Comparison of ENCODE assay signal across 13 cellular contexts in the genomic region with DNA sequence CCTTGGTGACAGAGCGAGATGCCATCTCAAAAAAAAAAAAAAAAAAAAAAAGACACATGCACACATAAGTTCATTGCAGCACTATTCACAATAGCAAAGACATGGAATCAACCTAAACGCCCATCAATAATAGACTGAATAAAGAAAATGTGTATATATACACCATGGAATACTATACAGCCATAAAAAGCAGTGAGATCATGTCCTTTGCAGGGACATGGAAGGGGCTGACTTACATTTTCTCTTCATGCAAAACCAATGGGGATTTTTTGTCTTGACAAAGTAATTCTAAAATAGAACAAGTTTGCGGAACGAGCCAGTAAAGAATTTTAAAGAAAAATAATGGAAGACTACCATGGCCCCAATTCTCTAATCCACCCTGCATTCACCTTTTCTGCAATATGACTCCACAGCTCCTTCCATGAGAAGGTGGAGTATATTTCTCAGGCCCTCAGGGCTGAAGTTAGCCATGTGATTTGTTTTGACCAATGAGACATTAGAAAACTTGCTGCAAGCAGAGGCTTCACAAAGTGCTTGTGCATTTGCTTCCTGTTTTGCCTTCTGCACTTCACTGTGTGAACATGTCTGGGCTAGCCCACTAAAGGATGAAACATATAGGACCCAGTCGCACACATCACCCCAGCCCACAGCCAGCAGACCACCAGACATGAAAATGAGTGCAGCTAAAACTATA.
DNase-seq lines count a peak whose midpoint lies in the region; ATAC-seq and TF ChIP-seq lines count a peak whose summit lies in the region.
"Had no signal": no experiment of that assay in that cellular context is flagged by ENCODE, and none has a peak within 500 bp of the region (broad histone marks: within the 10 kb centered on the region; RNA-seq: fewer than 3 reads in every experiment).

No MANE protein-coding gene starts in this region.

- H2BK15ac ChIP-seq in IMR-90 (ENCODE audit: low read depth, low read length), result no peak overlapping the region

- DNase-seq in NCI-H526 (lab: John Stamatoyannopoulos, UW), result peak; percentile 16 to 20
- no peak for DNase-seq in NCI-H526 treated with DMSO at 0.1 percent for 48 hours (lab: John Stamatoyannopoulos, UW)
- DNase-seq in IMR-90, result peak; percentile 31
- no peak for DNase-seq in SK-N-SH
- no peak for DNase-seq in osteoblast (ENCODE audit: insufficient read length, low spot score, missing footprints)
- no peak for DNase-seq in G401 (ENCODE audit: low spot score)
- DNase-seq in HuH-7 (ENCODE audit: low spot score), result no peak
- no peak for DNase-seq in sciatic nerve (ENCODE audit: low spot score)
- DNase-seq: activated CD4-positive, alpha-beta T cell treated with anti-CD3 and anti-CD28 coated beads, Interleukin-2, amount 10 ng/mL, durations not matched to agents 7 days and 5 days; MG63; naive thymus-derived CD4-positive, alpha-beta T cell; SHP77 had no signal

- no peak overlapping the region for H4K91ac ChIP-seq in IMR-90 (ENCODE audit: insufficient read depth, low read depth, low read length)

- H3K9me1 ChIP-seq in IMR-90 (ENCODE audit: insufficient read depth, low read length), result no peaks in the 10 kb centered on the region

- no peaks in the 10 kb centered on the region for H3K9me2 ChIP-seq in SK-N-SH

- H3K79me1 ChIP-seq in IMR-90 (ENCODE audit: low read depth in 1 of 2, low read length in 2 of 2), result no peaks in the 10 kb centered on the region

- no peak overlapping the region for H3K23ac ChIP-seq in IMR-90 (ENCODE audit: low read depth, low read length)

- POLR2A ChIA-PET in IMR-90 (lab: Charles Lee; ENCODE audit: unreplicated experiment), result no interaction called here
- POLR2A ChIA-PET in SK-N-SH (lab: Yijun Ruan, JAX), result no interaction called here

- H3K9ac ChIP-seq in IMR-90 (ENCODE audit: low read depth, low read length), result no peak overlapping the region
- no peak overlapping the region for H3K9ac ChIP-seq in SK-N-SH

- no peaks in the 10 kb centered on the region for H3F3A ChIP-seq in SK-N-SH (replicated peaks; ENCODE audit: insufficient read depth)

- TF ChIP-seq CTCF in IMR-90 (conservative IDR thresholded peaks at IDR 0.05; ENCODE audit: low read depth, low read length) (no peak), SK-N-SH (IDR thresholded peaks at IDR 0.05) (no peak), osteoblast (IDR thresholded peaks at IDR 0.05; ENCODE audit: extremely low read depth, low read depth, low read length) (no peak)

- no peak for TF ChIP-seq EP300 in SK-N-SH (IDR thresholded peaks at IDR 0.05; ENCODE audit: borderline replicate concordance in 1 of 2, low read depth in 1 of 2, low read length in 1 of 2)

- H3K27ac ChIP-seq in IMR-90 (ENCODE audit: insufficient read depth, low read length) (no peak overlapping the region), SK-N-SH (ENCODE audit: low read depth in 2 of 2, low read length in 1 of 2) (no peak overlapping the region), osteoblast (ENCODE audit: low read depth, low read length) (no peak overlapping the region)

- H4K5ac ChIP-seq in IMR-90 (ENCODE audit: low read depth, low read length), result 0 out of 2 replicates have a peak overlapping the region, but pooled peaks have one; percentile 12

- no peaks in the 10 kb centered on the region for H3K36me3 ChIP-seq in IMR-90 (ENCODE audit: control insufficient read depth, insufficient read depth, low read length)
- H3K36me3 ChIP-seq in SK-N-SH (replicated peaks in 1 of 2; ENCODE audit: control insufficient read depth in 1 of 2, insufficient read depth in 2 of 2, low read length in 1 of 2), result no peaks in the 10 kb centered on the region
- no peaks in the 10 kb centered on the region for H3K36me3 ChIP-seq in osteoblast (ENCODE audit: insufficient read depth, low read length)
- H3K36me3 ChIP-seq: MG63 had no signal

- peak overlapping the region; percentile 53 for H2BK5ac ChIP-seq in IMR-90 (ENCODE audit: low read depth, low read length, poor library complexity, severe bottlenecking)

- no peak overlapping the region for H3K4me3 ChIP-seq in IMR-90 (ENCODE audit: insufficient read depth, low read depth, low read length)
- no peak overlapping the region for H3K4me3 ChIP-seq in SK-N-SH (ENCODE audit: low read depth in 2 of 2, low read length in 1 of 2)
- H3K4me3 ChIP-seq in osteoblast (ENCODE audit: insufficient read depth, low read length), result no peak overlapping the region
- H3K4me3 ChIP-seq: MG63, smooth muscle cell had no signal

- no TSS peak for BruUV-seq in IMR-90 (replicated peaks; lab: Mats Ljungman, UMichigan)

- CTCF ChIA-PET in IMR-90 (lab: Yijun Ruan, JAX) (no interaction called here), SK-N-SH (lab: Yijun Ruan, JAX) (interaction anchor here (1.5 kb wide), 1 partner anchor 12 kb away, joined by 4 read pairs; no protein-coding TSS in a partner anchor)

- H2AFZ ChIP-seq in IMR-90 (replicated peaks; ENCODE audit: low read length, poor library complexity), result peak overlapping the region; percentile 61
- H2AFZ ChIP-seq in SK-N-SH (ENCODE audit: low read depth), result peak overlapping the region; percentile 39; the same call in 1 of the 2 replicates
- peak overlapping the region; percentile 59 for H2AFZ ChIP-seq in osteoblast (ENCODE audit: low read length)

- ATAC-seq in IMR-90 (ENCODE audit: low read depth), result no peak
- no peak for ATAC-seq in sciatic nerve
- ATAC-seq: naive thymus-derived CD4-positive, alpha-beta T cell had no signal

- H2BK20ac ChIP-seq in IMR-90 (ENCODE audit: low read depth, low read length), result peak overlapping the region; percentile 51; the same call in 1 of the 2 replicates

- H4K20me1 ChIP-seq in IMR-90 (ENCODE audit: insufficient read depth, low read length) (no peaks in the 10 kb centered on the region), SK-N-SH (ENCODE audit: insufficient read depth) (no peaks in the 10 kb centered on the region), osteoblast (ENCODE audit: insufficient read depth, low read length) (no peaks in the 10 kb centered on the region)

- H3K27me3 ChIP-seq in IMR-90 (ENCODE audit: control insufficient read depth, insufficient read depth, low read length), result peaks cover 1% of the 10 kb centered on the region; the same call in 1 of the 2 replicates
- no peaks in the 10 kb centered on the region for H3K27me3 ChIP-seq in SK-N-SH (ENCODE audit: insufficient read depth)
- peaks cover 5% of the 10 kb centered on the region for H3K27me3 ChIP-seq in osteoblast (ENCODE audit: insufficient read depth, low read length)
- H3K27me3 ChIP-seq: MG63 had no signal

- H3K9me3 ChIP-seq in IMR-90 (ENCODE audit: control insufficient read depth, insufficient read depth, low read length), result no peaks in the 10 kb centered on the region
- H3K9me3 ChIP-seq in SK-N-SH, result no peaks in the 10 kb centered on the region
- no peaks in the 10 kb centered on the region for H3K9me3 ChIP-seq in osteoblast (ENCODE audit: low read depth, low read length)
- H3K9me3 ChIP-seq: MG63 had no signal

- intact Hi-C loops in IMR-90 (cut with micrococcal nuclease) (no loop called here), sciatic nerve (cut with DNase I) (no loop called here)

- dilution Hi-C loops in IMR-90 (cut with HindIII; ENCODE audit: low sequenced_read_pairs, unreplicated experiment), result no loop called here

- TF ChIP-seq POLR2A in IMR-90 (IDR thresholded peaks at IDR 0.05; ENCODE audit: low read depth, low read length), result no peak

- peak overlapping the region; percentile 62; the same call in 1 of the 2 replicates for H2BK120ac ChIP-seq in IMR-90 (ENCODE audit: low read depth, low read length)

- H3K79me2 ChIP-seq in SK-N-SH (ENCODE audit: insufficient read depth) (no peaks in the 10 kb centered on the region), osteoblast (ENCODE audit: insufficient read depth, low read length) (no peaks in the 10 kb centered on the region)

- no peak overlapping the region for H3K56ac ChIP-seq in IMR-90 (ENCODE audit: extremely low read depth, insufficient read depth, low read length)

- peaks cover 2% of the 10 kb centered on the region; the same call in 1 of the 2 replicates for H3K4me1 ChIP-seq in IMR-90 (ENCODE audit: control insufficient read depth, insufficient read depth, low read length)
- no peaks in the 10 kb centered on the region for H3K4me1 ChIP-seq in SK-N-SH (ENCODE audit: control insufficient read depth in 1 of 2, insufficient read depth in 2 of 2, low read depth in 1 of 2, low read length in 1 of 2)
- no peaks in the 10 kb centered on the region for H3K4me1 ChIP-seq in osteoblast (ENCODE audit: insufficient read depth, low read length)

- peak overlapping the region; percentile 72 for H3K4ac ChIP-seq in IMR-90 (ENCODE audit: low read depth, low read length)

- no CpG with 5 or more reads among the region's 5 CpGs for WGBS in IMR-90 (ENCODE audit: extremely low coverage in 2 of 2, insufficient read length in 1 of 2), 2 experiments
- WGBS in SK-N-SH (ENCODE audit: low lambda C conversion rate), result 82% methylated on average over 5 of the region's 5 CpGs

- no peak overlapping the region for H2AK9ac ChIP-seq in IMR-90 (replicated peaks; ENCODE audit: low read depth, low read length, poor library complexity)

- no peak overlapping the region for H3K4me2 ChIP-seq in IMR-90 (ENCODE audit: low read depth, low read length)
- no peak overlapping the region for H3K4me2 ChIP-seq in SK-N-SH
- H3K4me2 ChIP-seq in osteoblast (ENCODE audit: insufficient read depth, low read length), result no peak overlapping the region
- H3K4me2 ChIP-seq: smooth muscle cell had no signal

- TF ChIP-seq RAD21 in IMR-90 (IDR thresholded peaks at IDR 0.05; ENCODE audit: low read length), result no peak
- TF ChIP-seq RAD21 in SK-N-SH (IDR thresholded peaks at IDR 0.05; ENCODE audit: low read length), result no peak

- in situ Hi-C loops in IMR-90 (cut with MboI; ENCODE audit: low sequenced_read_pairs), result no loop called here
- in situ Hi-C loops in G401 (cut with HindIII; ENCODE audit: low sequenced_read_pairs), result no loop called here

- peak overlapping the region in 1 of 2 experiments; percentile 72; a peak in 1 of 4 replicates for H4K8ac ChIP-seq in IMR-90 (ENCODE audit: low read depth in 2 of 2, low read length in 2 of 2)

- peak overlapping the region; percentile 79; the same call in 1 of the 2 replicates for H3K18ac ChIP-seq in IMR-90 (ENCODE audit: low read depth, low read length)

- peak overlapping the region; percentile 50; the same call in 1 of the 2 replicates for H3K14ac ChIP-seq in IMR-90 (replicated peaks; ENCODE audit: low read depth, low read length)

- H2AK5ac ChIP-seq in IMR-90 (ENCODE audit: low read depth, low read length), result no peak overlapping the region

TF ChIP-seq in IMR-90, 13 proteins besides CTCF, POLR2A, EP300 and RAD21 (continues in another document):
- no peak for TF ChIP-seq NFE2L2 (IDR thresholded peaks at IDR 0.05; ENCODE audit: low read depth, low read length)
- TF ChIP-seq MXI1 (IDR thresholded peaks at IDR 0.05; ENCODE audit: borderline replicate concordance, low read depth, low read length), result no peak
- TF ChIP-seq MAFK (IDR thresholded peaks at IDR 0.05; ENCODE audit: low read depth, low read length), result no peak

TF ChIP-seq in SK-N-SH, 30 proteins besides CTCF, POLR2A, EP300 and RAD21 (continues in another document):
- TF ChIP-seq CHD2 (IDR thresholded peaks at IDR 0.05; ENCODE audit: low read length, partially characterized antibody) (no peak), TEAD4 (IDR thresholded peaks at IDR 0.05; ENCODE audit: borderline replicate concordance, insufficient read depth) (no peak), TCF12 (IDR thresholded peaks at IDR 0.05) (no peak)

Comparison
In these comparisons a context has a peak if more than half of its experiments do, and no peak if none do; other contexts are left out.
1. DNase-seq: peak in NCI-H526 (2 of 2) and IMR-90 (single experiment); none in NCI-H526 treated with DMSO at 0.1 percent for 48 hours (single experiment), SK-N-SH (single experiment), osteoblast (single experiment), G401 (single experiment), HuH-7 (single experiment) and sciatic nerve (single experiment).
2. Peak in every context shown above with its lines, with median percentiles within 50 percentile points of each other: H2AFZ ChIP-seq.